Comparison of ENCODE assay signal across 18 cellular contexts in the genomic region with DNA sequence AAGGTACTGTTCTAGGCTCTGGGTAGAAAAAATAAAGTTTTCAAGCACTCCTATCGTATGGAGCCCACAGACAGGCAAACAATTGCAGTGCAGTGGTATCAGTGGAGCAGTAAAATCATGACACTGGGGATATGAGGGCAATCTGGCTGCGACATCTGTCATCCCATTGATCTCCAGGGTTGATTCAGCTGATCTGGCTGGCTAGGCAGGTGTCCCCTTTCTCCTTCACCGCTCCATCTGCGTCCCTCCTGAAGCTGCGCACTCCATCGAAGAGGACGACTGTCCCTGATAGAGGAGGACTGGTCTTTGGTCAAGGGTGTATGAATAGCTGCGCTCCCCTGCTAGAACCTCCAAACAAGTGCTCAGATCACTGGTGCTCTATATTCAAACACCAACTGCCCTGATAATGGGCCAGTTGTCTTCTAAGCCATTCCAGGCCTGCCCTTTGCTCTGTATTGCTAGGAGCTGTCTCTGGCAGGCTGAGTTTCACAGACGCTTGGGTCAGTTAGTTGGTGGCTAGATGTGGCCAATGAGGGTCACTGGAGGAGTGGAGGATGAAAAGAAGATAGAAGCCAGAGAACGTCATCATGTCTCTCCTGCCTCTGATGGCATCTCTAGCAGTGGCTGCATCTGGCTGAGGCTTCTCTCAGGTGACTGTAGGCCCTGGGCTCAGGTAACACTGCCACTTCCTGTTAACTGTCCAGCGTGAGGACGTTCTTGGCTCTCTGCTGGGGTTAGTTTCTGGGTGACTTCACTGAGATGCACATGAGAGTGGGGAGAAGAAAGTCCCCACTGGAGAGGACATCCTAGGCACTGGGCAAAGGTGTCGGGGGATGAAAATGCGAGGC.
DNase-seq lines count a peak whose midpoint lies in the region; ATAC-seq lines count a peak whose summit lies in the region.
"Had no signal": no experiment of that assay in that cellular context is flagged by ENCODE, and none has a peak within 500 bp of the region (broad histone marks: within the 10 kb centered on the region; RNA-seq: fewer than 3 reads in every experiment).

No MANE protein-coding gene starts in this region.

- no peak for ATAC-seq in activated T-helper 17 cell treated with anti-CD3 and anti-CD28 coated beads, Interleukin-2, amount 50 U/mL, for 72 hours (replicated peaks)
- ATAC-seq in naive thymus-derived CD8-positive, alpha-beta T cell, result no peak
- ATAC-seq in GM18868 (IDR thresholded peaks at IDR 0.05; ENCODE audit: unreplicated experiment), result no peak
- ATAC-seq: K562, left cardiac atrium had no signal

- no peaks in the 10 kb centered on the region for H3K9me3 ChIP-seq in CD8-positive, alpha-beta memory T cell (ENCODE audit: low read length)
- H3K9me3 ChIP-seq: pancreas, upper lobe of left lung had no signal

- CTCF ChIA-PET in CD8-positive, alpha-beta memory T cell (lab: Charles Lee), result no interaction called here

- H3K27me3 Mint-ChIP-seq in CD8-positive, alpha-beta memory T cell, result no peaks in the 10 kb centered on the region
- no peaks in the 10 kb centered on the region for H3K27me3 Mint-ChIP-seq in activated T-helper 17 cell treated with anti-CD3 and anti-CD28 coated beads, Interleukin-2, amount 50 U/mL, for 72 hours
- H3K27me3 Mint-ChIP-seq in naive thymus-derived CD8-positive, alpha-beta T cell, result no peaks in the 10 kb centered on the region

- peaks cover 34% of the 10 kb centered on the region for H3K4me1 ChIP-seq in CD8-positive, alpha-beta memory T cell (ENCODE audit: insufficient read depth, low read length)

- peak; percentile 49 for DNase-seq in DMS 273 (lab: John Stamatoyannopoulos, UW; ENCODE audit: unreplicated experiment)
- DNase-seq in DMS 273 treated with DMSO at 0.1 percent for 48 hours (lab: John Stamatoyannopoulos, UW), result no peak
- DNase-seq in CD8-positive, alpha-beta memory T cell, result no peak
- DNase-seq in naive thymus-derived CD8-positive, alpha-beta T cell, result no peak
- DNase-seq in SIG-M5 treated with dmso at 0.1 percent for 504 hours (lab: John Stamatoyannopoulos, UW; ENCODE audit: unreplicated experiment), result no peak
- no peak for DNase-seq in activated effector memory CD4-positive, alpha-beta T cell treated with Interleukin-2 at 50 U/mL for 16 hours
- DNase-seq: aorta, DMS79, left cardiac atrium, NCI-H774, upper lobe of left lung had no signal

- H3K9me3 Mint-ChIP-seq in CD8-positive, alpha-beta memory T cell, result peaks cover 0 to 9% (median 8%) of the 10 kb centered on the region in 5 donors
- H3K9me3 Mint-ChIP-seq in activated T-helper 17 cell treated with anti-CD3 and anti-CD28 coated beads, Interleukin-2, amount 50 U/mL, for 72 hours, result no peaks in the 10 kb centered on the region
- peaks cover 0 to 9% (median 1%) of the 10 kb centered on the region in 9 donors for H3K9me3 Mint-ChIP-seq in naive thymus-derived CD8-positive, alpha-beta T cell

- no peak overlapping the region for H3K27ac ChIP-seq in CD8-positive, alpha-beta memory T cell (ENCODE audit: low read depth, low read length)
- H3K27ac ChIP-seq: 22Rv1, VCaP had no signal

- peaks cover 51 to 60% (median 57%) of the 10 kb centered on the region in 3 donors for H3K4me1 Mint-ChIP-seq in CD8-positive, alpha-beta memory T cell
- H3K4me1 Mint-ChIP-seq in activated T-helper 17 cell treated with anti-CD3 and anti-CD28 coated beads, Interleukin-2, amount 50 U/mL, for 72 hours, result peaks cover 34% of the 10 kb centered on the region
- H3K4me1 Mint-ChIP-seq in naive thymus-derived CD8-positive, alpha-beta T cell, result peaks cover 15 to 60% (median 51%) of the 10 kb centered on the region in 4 donors

- H3K4me3 Mint-ChIP-seq in CD8-positive, alpha-beta memory T cell, result peak overlapping the region in 6 of 7 donors; percentile 23 to 92 (median 85)
- H3K4me3 Mint-ChIP-seq in activated T-helper 17 cell treated with anti-CD3 and anti-CD28 coated beads, Interleukin-2, amount 50 U/mL, for 72 hours, result peak overlapping the region; percentile 81
- peak overlapping the region in 7 of 10 donors; percentile 3 to 94 (median 50) for H3K4me3 Mint-ChIP-seq in naive thymus-derived CD8-positive, alpha-beta T cell

- POLR2A ChIA-PET in CD8-positive, alpha-beta memory T cell (lab: Charles Lee), result interaction anchor here (1.2 kb wide), 1 partner anchor 17 kb away, joined by 3 read pairs; no protein-coding TSS in a partner anchor
- POLR2A ChIA-PET in naive thymus-derived CD8-positive, alpha-beta T cell (lab: Charles Lee), result interaction anchor here (0.7 to 2.9 kb wide), 4 partner anchors 16 to 96 kb away, joined by 3 to 7 read pairs (median 4); no protein-coding TSS in a partner anchor

- peak overlapping the region; percentile 21 for H3K4me3 ChIP-seq in CD8-positive, alpha-beta memory T cell (ENCODE audit: low read length)
- H3K4me3 ChIP-seq: K562, pancreas, skin epidermis, upper lobe of left lung had no signal

- peak overlapping the region; percentile 91 to 99 (median 96) for H3K27ac Mint-ChIP-seq in CD8-positive, alpha-beta memory T cell
- H3K27ac Mint-ChIP-seq in activated T-helper 17 cell treated with anti-CD3 and anti-CD28 coated beads, Interleukin-2, amount 50 U/mL, for 72 hours, result peak overlapping the region; percentile 90
- peak overlapping the region; percentile 86 to 99 (median 95) for H3K27ac Mint-ChIP-seq in naive thymus-derived CD8-positive, alpha-beta T cell

- no peaks in the 10 kb centered on the region for H3K27me3 ChIP-seq in CD8-positive, alpha-beta memory T cell (ENCODE audit: insufficient read depth, low read length, poor library complexity, severe bottlenecking)
- H3K27me3 ChIP-seq: pancreas, upper lobe of left lung had no signal

- peaks cover 0 to 16% (median 12%) of the 10 kb centered on the region in 3 donors for H3K36me3 Mint-ChIP-seq in CD8-positive, alpha-beta memory T cell
- H3K36me3 Mint-ChIP-seq in activated T-helper 17 cell treated with anti-CD3 and anti-CD28 coated beads, Interleukin-2, amount 50 U/mL, for 72 hours (ENCODE audit: low read depth), result no peaks in the 10 kb centered on the region
- peaks cover 0 to 5% (median 2%) of the 10 kb centered on the region in 3 donors for H3K36me3 Mint-ChIP-seq in naive thymus-derived CD8-positive, alpha-beta T cell

- H3K36me3 ChIP-seq in CD8-positive, alpha-beta memory T cell (ENCODE audit: insufficient read depth, low read length), result no peaks in the 10 kb centered on the region
- H3K36me3 ChIP-seq: pancreas, upper lobe of left lung had no signal
